8 cellular contexts compared by ENCODE assay signal in the genomic region with DNA sequence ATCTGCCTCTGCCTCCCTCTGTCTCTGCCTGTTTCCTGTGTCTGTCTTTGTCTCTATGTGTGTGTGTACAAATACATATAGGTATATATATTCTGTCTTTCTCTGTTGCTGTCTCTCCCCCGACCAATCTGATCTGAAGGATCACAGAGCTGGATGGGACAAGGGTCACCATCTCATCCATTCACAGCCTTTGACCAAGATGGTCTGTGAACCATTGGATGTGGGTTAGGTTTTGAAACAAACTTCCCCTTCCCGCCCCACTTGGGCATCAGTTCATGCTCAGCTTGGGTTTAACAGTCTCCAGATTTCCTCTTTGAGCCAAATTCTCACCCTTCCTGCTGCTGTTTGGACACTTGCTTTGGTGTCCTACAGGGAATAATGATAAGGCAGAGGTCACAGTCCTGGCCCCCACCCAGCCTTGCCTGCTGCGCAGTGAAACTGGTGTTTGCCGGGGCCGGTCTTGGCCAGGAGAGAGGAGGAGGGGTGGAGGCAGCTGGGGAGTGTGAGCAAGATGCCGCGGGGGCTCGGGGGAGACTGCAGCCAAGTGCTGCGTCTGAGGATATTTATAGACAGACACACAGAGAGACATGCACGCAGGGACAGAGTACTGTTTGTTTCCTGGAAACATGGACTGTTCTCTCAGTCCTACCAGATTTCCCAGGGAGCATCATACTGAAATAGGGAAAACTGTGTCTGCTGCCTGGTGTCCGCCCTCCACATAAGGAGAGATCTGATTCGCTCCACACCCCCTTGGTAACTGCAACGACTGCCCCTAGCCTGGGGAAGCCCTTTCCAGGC. TPM values are rescaled to one million over a fixed set of nuclear protein-coding genes. Genes with fewer than 3 reads are reported as not detected.
DNase-seq lines count a peak whose midpoint lies in the region; ATAC-seq lines count a peak whose summit lies in the region.

No MANE protein-coding gene starts in this region.

- peak; percentile 83 to 86 for ATAC-seq in left cardiac atrium
- no peak for ATAC-seq in GM18502 (IDR thresholded peaks at IDR 0.05; ENCODE audit: poor library complexity, unreplicated experiment)

- DNase-seq in G401 (ENCODE audit: low spot score), result peak; percentile 92
- DNase-seq in NCI-H1694 treated with DMSO at 0.1 percent for 48 hours (lab: John Stamatoyannopoulos, UW), result peak; percentile 49
- DNase-seq in left cardiac atrium, result peak; percentile 97
- peak; percentile 96 for DNase-seq in pons (ENCODE audit: low spot score)
- no peak for DNase-seq in OCI-M2 (lab: John Stamatoyannopoulos, UW; ENCODE audit: unreplicated experiment)
- DNase-seq in activated gamma-delta T cell (lab: John Stamatoyannopoulos, UW), result no peak

- intact Hi-C loops in left cardiac atrium (cut with DNase I), result loop anchor here (2.0 to 10.0 kb wide), 2 partner anchors 29 to 207 kb away; no protein-coding TSS in a partner anchor

- in situ Hi-C loops in G401 (cut with HindIII; ENCODE audit: low sequenced_read_pairs), result no loop called here

- peak overlapping the region; percentile 96 for H3K27ac ChIP-seq in angular gyrus (ENCODE audit: low read depth, low read length)

RNA-seq across cellular contexts. Expression of a gene that starts 27.0 kb away (rescaled TPM):
- 12.7 and 15.2 TPM in 2 replicates for total RNA-seq in G401 (2014; rRNA removed; shearing (Covaris generic))
- 100 to 1,000 TPM; 187 to 259 TPM for total RNA-seq in left cardiac atrium

RNA-seq across cellular contexts. Expression of a gene that starts 48.8 kb away (rescaled TPM):
- total RNA-seq in G401 (2014; rRNA removed; shearing (Covaris generic)), result not detected in 2 replicates
- total RNA-seq in left cardiac atrium, result 1 to 10 TPM in 1 of 2 donors, under 1 TPM in 1; 0.63 to 1.3 TPM

Comparison
In these comparisons a context has a peak if more than half of its experiments do, and no peak if none do; other contexts are left out.
1. DNase-seq: peak in G401 (single experiment), NCI-H1694 treated with DMSO at 0.1 percent for 48 hours (single experiment), left cardiac atrium (single experiment) and pons (single experiment); none in OCI-M2 (single experiment) and activated gamma-delta T cell (single experiment).
2. RNA of a gene that starts 27.0 kb away (total RNA-seq): 187 to 259 TPM in left cardiac atrium; 12.7 to 15.2 TPM in G401; every median in the first group is over 10 times any median in the second.